ENCODE assay signal across 8 cellular contexts in the genomic region with DNA sequence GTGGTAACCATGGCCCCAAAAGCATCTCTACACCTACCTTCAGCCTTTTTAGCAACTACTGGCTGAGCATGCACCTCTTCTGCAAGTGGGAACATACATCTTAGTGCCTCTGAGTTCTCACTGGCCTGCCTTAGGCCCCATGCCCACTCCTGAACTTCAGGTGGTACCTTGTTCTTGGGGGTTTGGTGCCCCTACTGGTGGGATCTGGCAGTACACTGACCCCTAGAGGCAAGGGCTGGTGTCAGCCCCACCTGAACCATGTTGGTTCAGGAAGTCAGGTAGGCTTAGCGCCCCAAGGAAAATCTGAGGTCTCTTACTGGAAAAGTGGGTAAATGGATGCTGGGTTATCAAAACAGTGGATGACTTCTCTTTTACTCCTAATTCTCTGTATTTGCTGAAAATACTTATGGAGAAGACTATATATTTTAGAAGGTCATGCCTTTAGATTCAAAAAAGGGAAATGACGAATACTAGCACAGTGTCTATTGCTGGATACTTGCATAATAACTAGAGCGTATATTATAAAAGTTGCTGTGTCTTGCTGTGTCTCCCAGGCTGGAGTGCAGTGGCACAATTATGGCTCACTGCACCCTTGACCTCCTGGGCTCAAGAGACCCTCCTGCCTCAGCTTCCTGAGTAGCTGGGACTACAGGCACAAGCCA.
DNase-seq lines count a peak whose midpoint lies in the region; FAIRE-seq and TF ChIP-seq lines count a peak whose summit lies in the region.

No MANE protein-coding gene starts in this region.

- FAIRE-seq in endothelial cell of umbilical vein (lab: Jason Lieb, UNC): no peak

- H3K4me1 ChIP-seq in endothelial cell of umbilical vein (ENCODE audit: control insufficient read depth, extremely low read depth, insufficient read depth, low read length): no peaks in the 10 kb centered on the region

- no peaks in the 10 kb centered on the region for H4K20me1 ChIP-seq in endothelial cell of umbilical vein (replicated peaks; ENCODE audit: control insufficient read depth, extremely low read depth, insufficient read depth, low read length)

- no peaks in the 10 kb centered on the region for H3K9me3 ChIP-seq in endothelial cell of umbilical vein (replicated peaks; ENCODE audit: control insufficient read depth, insufficient read depth, low read length)

- H3K27ac ChIP-seq in endothelial cell of umbilical vein (ENCODE audit: insufficient read depth, low read depth, low read length): no peak overlapping the region

- peak; percentile 39 to 51 for TF ChIP-seq CTCF in endothelial cell of umbilical vein (IDR thresholded peaks at IDR 0.05; ENCODE audit: extremely low read depth in 1 of 2, insufficient read depth in 1 of 2, low read depth in 1 of 2, low read length in 2 of 2)
- TF ChIP-seq CTCF in foreskin fibroblast (IDR thresholded peaks at IDR 0.05; ENCODE audit: low read depth, low read length): no peak

- intact Hi-C loops in endothelial cell of umbilical vein (cut with micrococcal nuclease): no loop called here

- no peak overlapping the region for H3K9ac ChIP-seq in endothelial cell of umbilical vein (replicated peaks; ENCODE audit: extremely low read depth, insufficient read depth, low read length)

- peak; percentile 57 for DNase-seq in DMS53 (lab: John Stamatoyannopoulos, UW)
- no peak for DNase-seq in DMS53 treated with DMSO at 0.1 percent for 48 hours (lab: John Stamatoyannopoulos, UW; ENCODE audit: unreplicated experiment)
- peak; percentile 83 for DNase-seq in NOMO-1 treated with DMSO at 0.1 percent for 48 hours (lab: John Stamatoyannopoulos, UW; ENCODE audit: unreplicated experiment)
- no peak for DNase-seq in endothelial cell of umbilical vein (ENCODE audit: low read depth, low spot score)
- DNase-seq in stimulated activated CD4-positive, alpha-beta T cell treated with anti-CD3 and anti-CD28 coated beads, Interleukin-15, amount 100 ng/mL, for 48 hours (ENCODE audit: low read depth in 2 of 2): peak; percentile 8 to 19
- DNase-seq in NCI-H2029 treated with DMSO at 0.1 percent for 48 hours (lab: John Stamatoyannopoulos, UW): no peak
- no peak for DNase-seq in foreskin fibroblast
- no peak for DNase-seq in NCI-H2196 (lab: John Stamatoyannopoulos, UW; ENCODE audit: unreplicated experiment)

- H3K4me2 ChIP-seq in endothelial cell of umbilical vein (ENCODE audit: insufficient read depth, low read length): no peak overlapping the region

- H3K79me2 ChIP-seq in endothelial cell of umbilical vein (ENCODE audit: control insufficient read depth, insufficient read depth, low read length): no peaks in the 10 kb centered on the region

- H3K4me3 ChIP-seq in endothelial cell of umbilical vein (replicated peaks in 1 of 3; ENCODE audit: insufficient read depth in 1 of 3, low read depth in 1 of 3, low read length in 3 of 3) (no peak overlapping the region), foreskin fibroblast (ENCODE audit: low read depth in 1 of 2, low read length in 2 of 2) (no peak overlapping the region)

- H3K36me3 ChIP-seq in endothelial cell of umbilical vein (ENCODE audit: control insufficient read depth in 2 of 2, extremely low read depth in 1 of 2, insufficient read depth in 2 of 2, low read length in 2 of 2): no peaks in the 10 kb centered on the region

- TF ChIP-seq POLR2A in endothelial cell of umbilical vein (IDR thresholded peaks at IDR 0.05; ENCODE audit: low read depth, low read length): no peak

- no TSS peak for BruUV-seq in endothelial cell of umbilical vein (replicated peaks; lab: Mats Ljungman, UMichigan)

- no peaks in the 10 kb centered on the region for H3K9me1 ChIP-seq in endothelial cell of umbilical vein (replicated peaks; ENCODE audit: control insufficient read depth, extremely low read depth, insufficient read depth, low read length)

- POLR2A ChIA-PET in endothelial cell of umbilical vein (lab: Charles Lee): no interaction called here

- CTCF ChIA-PET in endothelial cell of umbilical vein (lab: Charles Lee): no interaction called here

- H2AFZ ChIP-seq in endothelial cell of umbilical vein (ENCODE audit: low read depth, low read length): no peak overlapping the region

- dilution Hi-C loops in endothelial cell of umbilical vein (cut with MboI; ENCODE audit: extremely low pct_ligation_motif_present, low sequenced_read_pairs): no loop called here

- no peaks in the 10 kb centered on the region for H3K27me3 ChIP-seq in endothelial cell of umbilical vein (ENCODE audit: control insufficient read depth in 2 of 2, insufficient read depth in 2 of 2, low read length in 2 of 2)

TF ChIP-seq in endothelial cell of umbilical vein, 7 proteins besides CTCF, POLR2A, EP300 and RAD21:
- TF ChIP-seq GATA2 (IDR thresholded peaks at IDR 0.05; ENCODE audit: insufficient read depth, insufficient read length, low read depth, low read length): no peak
- TF ChIP-seq JUN (IDR thresholded peaks at IDR 0.05; ENCODE audit: borderline replicate concordance, insufficient read depth, insufficient read length, low read depth): no peak
- TF ChIP-seq, protein P1, sequence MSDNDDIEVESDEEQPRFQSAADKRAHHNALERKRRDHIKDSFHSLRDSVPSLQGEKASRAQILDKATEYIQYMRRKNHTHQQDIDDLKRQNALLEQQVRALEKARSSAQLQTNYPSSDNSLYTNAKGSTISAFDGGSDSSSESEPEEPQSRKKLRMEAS (IDR thresholded peaks at IDR 0.05; ENCODE audit: insufficient read depth, insufficient read length): no peak
- TF ChIP-seq EZH2 (IDR thresholded peaks at IDR 0.05; ENCODE audit: borderline replicate concordance, low read depth, low read length, severe bottlenecking): no peak
- no peak for TF ChIP-seq MYC (IDR thresholded peaks at IDR 0.05; ENCODE audit: low read depth, low read length)
- no peak for TF ChIP-seq FOS (IDR thresholded peaks at IDR 0.05; ENCODE audit: borderline replicate concordance, insufficient read depth, low read length)
- TF ChIP-seq POLR2AphosphoS5 (IDR thresholded peaks at IDR 0.05; ENCODE audit: insufficient read depth, low read depth, low read length): no peak

Comparison
In these comparisons a context has a peak if more than half of its experiments do, and no peak if none do; other contexts are left out.
1. DNase-seq: peak in DMS53 (single experiment), NOMO-1 treated with DMSO at 0.1 percent for 48 hours (single experiment) and stimulated activated CD4-positive, alpha-beta T cell treated with anti-CD3 and anti-CD28 coated beads, Interleukin-15, amount 100 ng/mL, for 48 hours (2 of 2); none in DMS53 treated with DMSO at 0.1 percent for 48 hours (single experiment), endothelial cell of umbilical vein (single experiment), NCI-H2029 treated with DMSO at 0.1 percent for 48 hours (single experiment), foreskin fibroblast (0 of 2) and NCI-H2196 (single experiment).